In genomic region chr2:8659092-8659734, GRCh38 we compare ENCODE assay signal across 1 cellular context.
TF ChIP-seq lines count a peak whose summit lies in the region.

No MANE protein-coding gene starts in this region.

TF ChIP-seq in HepG2, 621 proteins besides CTCF, POLR2A, EP300 and RAD21 (continued from another document and continues in another):
- no peak for TF ChIP-seq CSRNP2 (CRISPR knock-in tag; conservative IDR thresholded peaks at IDR 0.05; ENCODE audit: low read depth)
- peak; percentile 6; the same call in 1 of the 2 replicates for TF ChIP-seq MZF1 (CRISPR knock-in tag; IDR thresholded peaks at IDR 0.05; ENCODE audit: borderline replicate concordance)
- TF ChIP-seq ZGPAT (CRISPR knock-in tag; IDR thresholded peaks at IDR 0.05): peak; percentile 35; the same call in 1 of the 2 replicates
- TF ChIP-seq, protein P1, sequence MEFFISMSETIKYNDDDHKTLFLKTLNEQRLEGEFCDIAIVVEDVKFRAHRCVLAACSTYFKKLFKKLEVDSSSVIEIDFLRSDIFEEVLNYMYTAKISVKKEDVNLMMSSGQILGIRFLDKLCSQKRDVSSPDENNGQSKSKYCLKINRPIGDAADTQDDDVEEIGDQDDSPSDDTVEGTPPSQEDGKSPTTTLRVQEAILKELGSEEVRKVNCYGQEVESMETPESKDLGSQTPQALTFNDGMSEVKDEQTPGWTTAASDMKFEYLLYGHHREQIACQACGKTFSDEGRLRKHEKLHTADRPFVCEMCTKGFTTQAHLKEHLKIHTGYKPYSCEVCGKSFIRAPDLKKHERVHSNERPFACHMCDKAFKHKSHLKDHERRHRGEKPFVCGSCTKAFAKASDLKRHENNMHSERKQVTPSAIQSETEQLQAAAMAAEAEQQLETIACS (CRISPR knock-in tag; IDR thresholded peaks at IDR 0.05): no peak
- TF ChIP-seq, protein P2, sequence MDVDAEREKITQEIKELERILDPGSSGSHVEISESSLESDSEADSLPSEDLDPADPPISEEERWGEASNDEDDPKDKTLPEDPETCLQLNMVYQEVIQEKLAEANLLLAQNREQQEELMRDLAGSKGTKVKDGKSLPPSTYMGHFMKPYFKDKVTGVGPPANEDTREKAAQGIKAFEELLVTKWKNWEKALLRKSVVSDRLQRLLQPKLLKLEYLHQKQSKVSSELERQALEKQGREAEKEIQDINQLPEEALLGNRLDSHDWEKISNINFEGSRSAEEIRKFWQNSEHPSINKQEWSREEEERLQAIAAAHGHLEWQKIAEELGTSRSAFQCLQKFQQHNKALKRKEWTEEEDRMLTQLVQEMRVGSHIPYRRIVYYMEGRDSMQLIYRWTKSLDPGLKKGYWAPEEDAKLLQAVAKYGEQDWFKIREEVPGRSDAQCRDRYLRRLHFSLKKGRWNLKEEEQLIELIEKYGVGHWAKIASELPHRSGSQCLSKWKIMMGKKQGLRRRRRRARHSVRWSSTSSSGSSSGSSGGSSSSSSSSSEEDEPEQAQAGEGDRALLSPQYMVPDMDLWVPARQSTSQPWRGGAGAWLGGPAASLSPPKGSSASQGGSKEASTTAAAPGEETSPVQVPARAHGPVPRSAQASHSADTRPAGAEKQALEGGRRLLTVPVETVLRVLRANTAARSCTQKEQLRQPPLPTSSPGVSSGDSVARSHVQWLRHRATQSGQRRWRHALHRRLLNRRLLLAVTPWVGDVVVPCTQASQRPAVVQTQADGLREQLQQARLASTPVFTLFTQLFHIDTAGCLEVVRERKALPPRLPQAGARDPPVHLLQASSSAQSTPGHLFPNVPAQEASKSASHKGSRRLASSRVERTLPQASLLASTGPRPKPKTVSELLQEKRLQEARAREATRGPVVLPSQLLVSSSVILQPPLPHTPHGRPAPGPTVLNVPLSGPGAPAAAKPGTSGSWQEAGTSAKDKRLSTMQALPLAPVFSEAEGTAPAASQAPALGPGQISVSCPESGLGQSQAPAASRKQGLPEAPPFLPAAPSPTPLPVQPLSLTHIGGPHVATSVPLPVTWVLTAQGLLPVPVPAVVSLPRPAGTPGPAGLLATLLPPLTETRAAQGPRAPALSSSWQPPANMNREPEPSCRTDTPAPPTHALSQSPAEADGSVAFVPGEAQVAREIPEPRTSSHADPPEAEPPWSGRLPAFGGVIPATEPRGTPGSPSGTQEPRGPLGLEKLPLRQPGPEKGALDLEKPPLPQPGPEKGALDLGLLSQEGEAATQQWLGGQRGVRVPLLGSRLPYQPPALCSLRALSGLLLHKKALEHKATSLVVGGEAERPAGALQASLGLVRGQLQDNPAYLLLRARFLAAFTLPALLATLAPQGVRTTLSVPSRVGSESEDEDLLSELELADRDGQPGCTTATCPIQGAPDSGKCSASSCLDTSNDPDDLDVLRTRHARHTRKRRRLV (CRISPR knock-in tag; IDR thresholded peaks at IDR 0.05): no peak
- TF ChIP-seq, protein P3, sequence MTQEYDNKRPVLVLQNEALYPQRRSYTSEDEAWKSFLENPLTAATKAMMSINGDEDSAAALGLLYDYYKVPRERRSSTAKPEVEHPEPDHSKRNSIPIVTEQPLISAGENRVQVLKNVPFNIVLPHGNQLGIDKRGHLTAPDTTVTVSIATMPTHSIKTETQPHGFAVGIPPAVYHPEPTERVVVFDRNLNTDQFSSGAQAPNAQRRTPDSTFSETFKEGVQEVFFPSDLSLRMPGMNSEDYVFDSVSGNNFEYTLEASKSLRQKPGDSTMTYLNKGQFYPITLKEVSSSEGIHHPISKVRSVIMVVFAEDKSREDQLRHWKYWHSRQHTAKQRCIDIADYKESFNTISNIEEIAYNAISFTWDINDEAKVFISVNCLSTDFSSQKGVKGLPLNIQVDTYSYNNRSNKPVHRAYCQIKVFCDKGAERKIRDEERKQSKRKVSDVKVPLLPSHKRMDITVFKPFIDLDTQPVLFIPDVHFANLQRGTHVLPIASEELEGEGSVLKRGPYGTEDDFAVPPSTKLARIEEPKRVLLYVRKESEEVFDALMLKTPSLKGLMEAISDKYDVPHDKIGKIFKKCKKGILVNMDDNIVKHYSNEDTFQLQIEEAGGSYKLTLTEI (CRISPR knock-in tag; conservative IDR thresholded peaks at IDR 0.05): no peak
- TF ChIP-seq PAXIP1 (CRISPR knock-in tag; conservative IDR thresholded peaks at IDR 0.05): 0 out of 2 replicates have a peak, but pooled peaks have one; percentile 54
- TF ChIP-seq ZNF766 (CRISPR knock-in tag; IDR thresholded peaks at IDR 0.05; ENCODE audit: borderline replicate concordance): peak; percentile 42; the same call in 1 of the 2 replicates
- TF ChIP-seq ZNF567 (CRISPR knock-in tag; IDR thresholded peaks at IDR 0.05; ENCODE audit: borderline replicate concordance): no peak
- no peak for TF ChIP-seq BRD4 (CRISPR knock-in tag; IDR thresholded peaks at IDR 0.05)
- no peak for TF ChIP-seq THAP11 (CRISPR knock-in tag; IDR thresholded peaks at IDR 0.05)
- no peak for TF ChIP-seq SP5 (CRISPR knock-in tag; IDR thresholded peaks at IDR 0.05; ENCODE audit: borderline replicate concordance, low read depth)
- TF ChIP-seq, protein P4, sequence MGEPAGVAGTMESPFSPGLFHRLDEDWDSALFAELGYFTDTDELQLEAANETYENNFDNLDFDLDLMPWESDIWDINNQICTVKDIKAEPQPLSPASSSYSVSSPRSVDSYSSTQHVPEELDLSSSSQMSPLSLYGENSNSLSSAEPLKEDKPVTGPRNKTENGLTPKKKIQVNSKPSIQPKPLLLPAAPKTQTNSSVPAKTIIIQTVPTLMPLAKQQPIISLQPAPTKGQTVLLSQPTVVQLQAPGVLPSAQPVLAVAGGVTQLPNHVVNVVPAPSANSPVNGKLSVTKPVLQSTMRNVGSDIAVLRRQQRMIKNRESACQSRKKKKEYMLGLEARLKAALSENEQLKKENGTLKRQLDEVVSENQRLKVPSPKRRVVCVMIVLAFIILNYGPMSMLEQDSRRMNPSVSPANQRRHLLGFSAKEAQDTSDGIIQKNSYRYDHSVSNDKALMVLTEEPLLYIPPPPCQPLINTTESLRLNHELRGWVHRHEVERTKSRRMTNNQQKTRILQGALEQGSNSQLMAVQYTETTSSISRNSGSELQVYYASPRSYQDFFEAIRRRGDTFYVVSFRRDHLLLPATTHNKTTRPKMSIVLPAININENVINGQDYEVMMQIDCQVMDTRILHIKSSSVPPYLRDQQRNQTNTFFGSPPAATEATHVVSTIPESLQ (CRISPR knock-in tag; conservative IDR thresholded peaks at IDR 0.05): no peak
- TF ChIP-seq PLRG1 (conservative IDR thresholded peaks at IDR 0.05): no peak
- TF ChIP-seq ZNF138 (CRISPR knock-in tag; IDR thresholded peaks at IDR 0.05; ENCODE audit: low read depth): no peak
- no peak for TF ChIP-seq SCMH1 (CRISPR knock-in tag; IDR thresholded peaks at IDR 0.05; ENCODE audit: borderline replicate concordance)
- TF ChIP-seq, protein P5, sequence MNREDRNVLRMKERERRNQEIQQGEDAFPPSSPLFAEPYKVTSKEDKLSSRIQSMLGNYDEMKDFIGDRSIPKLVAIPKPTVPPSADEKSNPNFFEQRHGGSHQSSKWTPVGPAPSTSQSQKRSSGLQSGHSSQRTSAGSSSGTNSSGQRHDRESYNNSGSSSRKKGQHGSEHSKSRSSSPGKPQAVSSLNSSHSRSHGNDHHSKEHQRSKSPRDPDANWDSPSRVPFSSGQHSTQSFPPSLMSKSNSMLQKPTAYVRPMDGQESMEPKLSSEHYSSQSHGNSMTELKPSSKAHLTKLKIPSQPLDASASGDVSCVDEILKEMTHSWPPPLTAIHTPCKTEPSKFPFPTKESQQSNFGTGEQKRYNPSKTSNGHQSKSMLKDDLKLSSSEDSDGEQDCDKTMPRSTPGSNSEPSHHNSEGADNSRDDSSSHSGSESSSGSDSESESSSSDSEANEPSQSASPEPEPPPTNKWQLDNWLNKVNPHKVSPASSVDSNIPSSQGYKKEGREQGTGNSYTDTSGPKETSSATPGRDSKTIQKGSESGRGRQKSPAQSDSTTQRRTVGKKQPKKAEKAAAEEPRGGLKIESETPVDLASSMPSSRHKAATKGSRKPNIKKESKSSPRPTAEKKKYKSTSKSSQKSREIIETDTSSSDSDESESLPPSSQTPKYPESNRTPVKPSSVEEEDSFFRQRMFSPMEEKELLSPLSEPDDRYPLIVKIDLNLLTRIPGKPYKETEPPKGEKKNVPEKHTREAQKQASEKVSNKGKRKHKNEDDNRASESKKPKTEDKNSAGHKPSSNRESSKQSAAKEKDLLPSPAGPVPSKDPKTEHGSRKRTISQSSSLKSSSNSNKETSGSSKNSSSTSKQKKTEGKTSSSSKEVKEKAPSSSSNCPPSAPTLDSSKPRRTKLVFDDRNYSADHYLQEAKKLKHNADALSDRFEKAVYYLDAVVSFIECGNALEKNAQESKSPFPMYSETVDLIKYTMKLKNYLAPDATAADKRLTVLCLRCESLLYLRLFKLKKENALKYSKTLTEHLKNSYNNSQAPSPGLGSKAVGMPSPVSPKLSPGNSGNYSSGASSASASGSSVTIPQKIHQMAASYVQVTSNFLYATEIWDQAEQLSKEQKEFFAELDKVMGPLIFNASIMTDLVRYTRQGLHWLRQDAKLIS (CRISPR knock-in tag; IDR thresholded peaks at IDR 0.05): no peak
- TF ChIP-seq MXI1 (IDR thresholded peaks at IDR 0.05; ENCODE audit: borderline replicate concordance, low read depth, low read length): no peak
- 0 out of 2 replicates have a peak, but pooled peaks have one; percentile 54 for TF ChIP-seq ZNF44 (CRISPR knock-in tag; IDR thresholded peaks at IDR 0.05)
- peak; percentile 72; the same call in 1 of the 2 replicates for TF ChIP-seq ESRRA (CRISPR knock-in tag; IDR thresholded peaks at IDR 0.05; ENCODE audit: low read depth)
- peak; percentile 93 for TF ChIP-seq ZFX (CRISPR knock-in tag; IDR thresholded peaks at IDR 0.05; ENCODE audit: low read depth)
- no peak for TF ChIP-seq RARG (CRISPR knock-in tag; IDR thresholded peaks at IDR 0.05; ENCODE audit: low read depth)
- no peak for TF ChIP-seq ZNF850 (CRISPR knock-in tag; conservative IDR thresholded peaks at IDR 0.05)
- TF ChIP-seq, protein P6, sequence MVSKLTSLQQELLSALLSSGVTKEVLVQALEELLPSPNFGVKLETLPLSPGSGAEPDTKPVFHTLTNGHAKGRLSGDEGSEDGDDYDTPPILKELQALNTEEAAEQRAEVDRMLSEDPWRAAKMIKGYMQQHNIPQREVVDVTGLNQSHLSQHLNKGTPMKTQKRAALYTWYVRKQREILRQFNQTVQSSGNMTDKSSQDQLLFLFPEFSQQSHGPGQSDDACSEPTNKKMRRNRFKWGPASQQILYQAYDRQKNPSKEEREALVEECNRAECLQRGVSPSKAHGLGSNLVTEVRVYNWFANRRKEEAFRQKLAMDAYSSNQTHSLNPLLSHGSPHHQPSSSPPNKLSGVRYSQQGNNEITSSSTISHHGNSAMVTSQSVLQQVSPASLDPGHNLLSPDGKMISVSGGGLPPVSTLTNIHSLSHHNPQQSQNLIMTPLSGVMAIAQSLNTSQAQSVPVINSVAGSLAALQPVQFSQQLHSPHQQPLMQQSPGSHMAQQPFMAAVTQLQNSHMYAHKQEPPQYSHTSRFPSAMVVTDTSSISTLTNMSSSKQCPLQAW (CRISPR knock-in tag; IDR thresholded peaks at IDR 0.05): peak; percentile 70
- TF ChIP-seq HCFC1 (IDR thresholded peaks at IDR 0.05; ENCODE audit: low read depth, low read length): no peak
- TF ChIP-seq, protein P7, sequence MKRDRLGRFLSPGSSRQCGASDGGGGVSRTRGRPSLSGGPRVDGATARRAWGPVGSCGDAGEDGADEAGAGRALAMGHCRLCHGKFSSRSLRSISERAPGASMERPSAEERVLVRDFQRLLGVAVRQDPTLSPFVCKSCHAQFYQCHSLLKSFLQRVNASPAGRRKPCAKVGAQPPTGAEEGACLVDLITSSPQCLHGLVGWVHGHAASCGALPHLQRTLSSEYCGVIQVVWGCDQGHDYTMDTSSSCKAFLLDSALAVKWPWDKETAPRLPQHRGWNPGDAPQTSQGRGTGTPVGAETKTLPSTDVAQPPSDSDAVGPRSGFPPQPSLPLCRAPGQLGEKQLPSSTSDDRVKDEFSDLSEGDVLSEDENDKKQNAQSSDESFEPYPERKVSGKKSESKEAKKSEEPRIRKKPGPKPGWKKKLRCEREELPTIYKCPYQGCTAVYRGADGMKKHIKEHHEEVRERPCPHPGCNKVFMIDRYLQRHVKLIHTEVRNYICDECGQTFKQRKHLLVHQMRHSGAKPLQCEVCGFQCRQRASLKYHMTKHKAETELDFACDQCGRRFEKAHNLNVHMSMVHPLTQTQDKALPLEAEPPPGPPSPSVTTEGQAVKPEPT (CRISPR knock-in tag; IDR thresholded peaks at IDR 0.05; ENCODE audit: low read depth): 0 out of 2 replicates have a peak, but pooled peaks have one; percentile 62
- no peak for TF ChIP-seq ZNF460 (CRISPR knock-in tag; IDR thresholded peaks at IDR 0.05; ENCODE audit: borderline replicate concordance)
